1 cellular context compared by ENCODE assay signal in genomic region chr19:42149447-42150202, GRCh38.
TF ChIP-seq lines count a peak whose summit lies in the region.

No MANE protein-coding gene starts in this region.

TF ChIP-seq in A549, 52 proteins besides CTCF, POLR2A, EP300 and RAD21:
- no peak for TF ChIP-seq SREBF2 (IDR thresholded peaks at IDR 0.05)
- no peak for TF ChIP-seq GATA3 (IDR thresholded peaks at IDR 0.05; ENCODE audit: borderline replicate concordance)
- TF ChIP-seq RFX5 (IDR thresholded peaks at IDR 0.05): no peak
- TF ChIP-seq MAFK (IDR thresholded peaks at IDR 0.05; ENCODE audit: partially characterized antibody): no peak
- TF ChIP-seq HOXB13 (CRISPR knock-in tag; IDR thresholded peaks at IDR 0.05; ENCODE audit: low read depth): no peak
- no peak for TF ChIP-seq CHD2 (IDR thresholded peaks at IDR 0.05; ENCODE audit: low read length, partially characterized antibody)
- no peak for TF ChIP-seq JUNB (IDR thresholded peaks at IDR 0.05)
- TF ChIP-seq MAZ (IDR thresholded peaks at IDR 0.05; ENCODE audit: borderline replicate concordance, low read depth, low read length): no peak
- TF ChIP-seq, protein P1, sequence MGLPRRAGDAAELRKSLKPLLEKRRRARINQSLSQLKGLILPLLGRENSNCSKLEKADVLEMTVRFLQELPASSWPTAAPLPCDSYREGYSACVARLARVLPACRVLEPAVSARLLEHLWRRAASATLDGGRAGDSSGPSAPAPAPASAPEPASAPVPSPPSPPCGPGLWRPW (IDR thresholded peaks at IDR 0.05): no peak
- TF ChIP-seq NPAS2 (CRISPR knock-in tag; IDR thresholded peaks at IDR 0.05; ENCODE audit: borderline replicate concordance): no peak
- no peak for TF ChIP-seq EHF (CRISPR knock-in tag; IDR thresholded peaks at IDR 0.05)
- TF ChIP-seq RCOR1 (IDR thresholded peaks at IDR 0.05; ENCODE audit: low read depth, low read length): no peak
- TF ChIP-seq, protein P2, sequence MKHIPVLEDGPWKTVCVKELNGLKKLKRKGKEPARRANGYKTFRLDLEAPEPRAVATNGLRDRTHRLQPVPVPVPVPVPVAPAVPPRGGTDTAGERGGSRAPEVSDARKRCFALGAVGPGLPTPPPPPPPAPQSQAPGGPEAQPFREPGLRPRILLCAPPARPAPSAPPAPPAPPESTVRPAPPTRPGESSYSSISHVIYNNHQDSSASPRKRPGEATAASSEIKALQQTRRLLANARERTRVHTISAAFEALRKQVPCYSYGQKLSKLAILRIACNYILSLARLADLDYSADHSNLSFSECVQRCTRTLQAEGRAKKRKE (CRISPR knock-in tag; IDR thresholded peaks at IDR 0.05; ENCODE audit: low read depth): no peak
- no peak for TF ChIP-seq FOXS1 (CRISPR knock-in tag; IDR thresholded peaks at IDR 0.05)
